Comparison of ENCODE assay signal across 14 cellular contexts in the genomic region with DNA sequence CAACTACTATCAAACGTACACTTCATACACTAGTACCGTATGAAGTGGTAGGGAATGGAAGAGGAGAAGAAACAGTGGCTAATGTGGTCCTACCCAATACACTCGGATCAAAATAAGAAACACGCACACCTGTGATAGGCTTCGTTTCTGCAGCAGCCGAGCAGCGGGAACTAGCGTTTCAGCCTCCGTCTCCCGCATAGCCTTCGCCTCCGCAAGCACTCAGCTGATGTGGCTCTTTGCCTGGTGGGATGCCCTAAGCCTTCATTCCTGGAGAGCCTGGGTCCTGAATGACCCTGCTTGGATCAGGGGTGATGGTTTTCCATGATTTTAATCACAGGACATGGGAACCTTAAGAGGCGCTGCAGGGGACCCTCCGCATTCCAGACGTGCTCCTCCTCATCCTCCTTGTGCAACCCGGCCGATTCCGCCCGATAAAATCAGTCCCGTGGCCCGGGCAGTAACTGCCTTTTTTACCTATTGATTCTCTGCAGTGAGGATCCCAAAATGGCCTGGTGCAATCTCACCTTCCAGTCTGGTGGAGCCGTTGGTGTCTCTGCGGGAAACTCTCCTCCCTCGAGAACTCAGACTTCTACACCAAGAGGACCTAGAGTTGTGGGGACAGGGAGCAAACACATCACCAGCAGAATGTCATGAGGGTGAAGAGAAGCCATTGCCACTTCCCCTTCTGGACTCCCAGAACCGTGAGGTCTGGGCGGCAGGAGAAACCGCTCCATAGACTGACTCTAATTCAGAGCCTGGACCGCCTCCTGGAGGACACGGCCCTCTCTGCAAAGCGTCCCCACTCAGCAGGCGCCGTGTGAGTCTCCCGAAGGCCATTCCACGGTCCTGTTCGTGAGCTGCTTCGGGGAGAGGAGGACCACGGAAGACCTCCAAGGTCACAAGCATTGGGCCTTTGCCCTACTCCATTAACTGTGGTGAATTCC. TPM values are rescaled to one million over a fixed set of nuclear protein-coding genes. Genes with fewer than 3 reads are reported as not detected.
DNase-seq lines count a peak whose midpoint lies in the region; ATAC-seq and TF ChIP-seq lines count a peak whose summit lies in the region.
"Had no signal": no experiment of that assay in that cellular context is flagged by ENCODE, and none has a peak within 500 bp of the region (broad histone marks: within the 10 kb centered on the region; RNA-seq: fewer than 3 reads in every experiment).

No MANE protein-coding gene starts in this region.

- H4K20me1 ChIP-seq in GM23338 (replicated peaks; ENCODE audit: insufficient read depth): no peaks in the 10 kb centered on the region

- H3K4me2 ChIP-seq in GM23338: no peak overlapping the region

- WGBS in endodermal cell (ENCODE audit: insufficient coverage in 1 of 2, insufficient read length in 1 of 2), 2 experiments: 86 to 89% methylated on average over 26 to 36 of the region's 37 CpGs

- H3K4me1 ChIP-seq in GM23338 (ENCODE audit: insufficient read depth) (no peaks in the 10 kb centered on the region), endodermal cell (ENCODE audit: control insufficient read depth, insufficient read depth, low read length) (no peaks in the 10 kb centered on the region), colonic mucosa (no peaks in the 10 kb centered on the region)
- H3K4me1 ChIP-seq: psoas muscle had no signal

- no peak overlapping the region for H3K27ac Mint-ChIP-seq in GM23338
- H3K27ac Mint-ChIP-seq in endodermal cell: no peak overlapping the region
- H3K27ac Mint-ChIP-seq in nephron progenitor cell: no peak overlapping the region
- no peak overlapping the region for H3K27ac Mint-ChIP-seq in activated T-helper 1 cell treated with anti-CD3 and anti-CD28 coated beads, Interleukin-12 subunit alpha, Interleukin-12 subunit beta, Interleukin-2, Interleukin-4 antibody, amounts not matched to agents 30 ng/mL and 10 ng/mL and 1 ng/mL, durations not matched to agents 14 hours and 24 hours and 36 hours
- H3K27ac Mint-ChIP-seq: CD4-positive, alpha-beta T cell; memory B cell had no signal

- H3K27ac ChIP-seq in GM23338 (ENCODE audit: low read depth) (no peak overlapping the region), endodermal cell (ENCODE audit: low read depth, low read length) (no peak overlapping the region), colonic mucosa (no peak overlapping the region)
- H3K27ac ChIP-seq: body of pancreas, psoas muscle had no signal

- no peaks in the 10 kb centered on the region for H3K9me2 ChIP-seq in GM23338 (ENCODE audit: insufficient read depth)

- H3K9me3 ChIP-seq in endodermal cell (ENCODE audit: control insufficient read depth, low read length) (no peaks in the 10 kb centered on the region), colonic mucosa (no peaks in the 10 kb centered on the region)
- H3K9me3 ChIP-seq: psoas muscle had no signal

- H3K4me3 ChIP-seq in GM23338 (no peak overlapping the region), endodermal cell (ENCODE audit: low read length) (no peak overlapping the region), colonic mucosa (no peak overlapping the region)
- H3K4me3 ChIP-seq: body of pancreas, psoas muscle had no signal

- intact Hi-C loops in colonic mucosa (cut with DNase I): no loop called here
- intact Hi-C loops in activated T-helper 1 cell treated with anti-CD3 and anti-CD28 coated beads, Interleukin-12 subunit alpha, Interleukin-12 subunit beta, Interleukin-2, Interleukin-4 antibody, amounts not matched to agents 30 ng/mL and 10 ng/mL and 1 ng/mL, durations not matched to agents 14 hours and 24 hours and 36 hours (cut with micrococcal nuclease): no loop called here

- no peaks in the 10 kb centered on the region for H3K36me3 ChIP-seq in GM23338 (ENCODE audit: insufficient read depth)
- no peaks in the 10 kb centered on the region for H3K36me3 ChIP-seq in endodermal cell (ENCODE audit: control insufficient read depth, insufficient read depth, low read length)
- H3K36me3 ChIP-seq in colonic mucosa: no peaks in the 10 kb centered on the region

- H3K9me3 Mint-ChIP-seq in GM23338: no peaks in the 10 kb centered on the region
- no peaks in the 10 kb centered on the region for H3K9me3 Mint-ChIP-seq in endodermal cell
- peaks cover 7% of the 10 kb centered on the region for H3K9me3 Mint-ChIP-seq in nephron progenitor cell
- H3K9me3 Mint-ChIP-seq in activated T-helper 1 cell treated with anti-CD3 and anti-CD28 coated beads, Interleukin-12 subunit alpha, Interleukin-12 subunit beta, Interleukin-2, Interleukin-4 antibody, amounts not matched to agents 30 ng/mL and 10 ng/mL and 1 ng/mL, durations not matched to agents 14 hours and 24 hours and 36 hours: no peaks in the 10 kb centered on the region
- H3K9me3 Mint-ChIP-seq: CD4-positive, alpha-beta T cell; memory B cell had no signal

- no peaks in the 10 kb centered on the region for H3F3A ChIP-seq in GM23338 (replicated peaks; ENCODE audit: low read depth)

- H3K4me1 Mint-ChIP-seq in GM23338 (peaks cover 9% of the 10 kb centered on the region), endodermal cell (no peaks in the 10 kb centered on the region), nephron progenitor cell (no peaks in the 10 kb centered on the region)
- no peaks in the 10 kb centered on the region for H3K4me1 Mint-ChIP-seq in activated T-helper 1 cell treated with anti-CD3 and anti-CD28 coated beads, Interleukin-12 subunit alpha, Interleukin-12 subunit beta, Interleukin-2, Interleukin-4 antibody, amounts not matched to agents 30 ng/mL and 10 ng/mL and 1 ng/mL, durations not matched to agents 14 hours and 24 hours and 36 hours (ENCODE audit: low read depth)

- peak; percentile 70 for ATAC-seq in GM23338
- ATAC-seq: body of pancreas, psoas muscle had no signal

- H3K27me3 ChIP-seq in GM23338 (ENCODE audit: insufficient read depth) (no peaks in the 10 kb centered on the region), endodermal cell (ENCODE audit: control insufficient read depth, insufficient read depth, low read length, poor library complexity, severe bottlenecking) (peaks cover 6% of the 10 kb centered on the region), colonic mucosa (no peaks in the 10 kb centered on the region)
- H3K27me3 ChIP-seq: body of pancreas had no signal

- peak in 1 of 2 experiments; percentile 63; a peak in 3 of 4 replicates for TF ChIP-seq CTCF in GM23338 (conservative IDR thresholded peaks at IDR 0.05; ENCODE audit: low read depth in 2 of 2)
- TF ChIP-seq CTCF in endodermal cell (conservative IDR thresholded peaks at IDR 0.05): peak; percentile 36
- TF ChIP-seq CTCF in nephron progenitor cell (IDR thresholded peaks at IDR 0.05): no peak
- TF ChIP-seq CTCF in colonic mucosa (IDR thresholded peaks at IDR 0.05): no peak

- DNase-seq in GM23338 (ENCODE audit: low spot score) (peak; percentile 46), NOMO-1 (lab: John Stamatoyannopoulos, UW; ENCODE audit: unreplicated experiment in 2 of 2) (peak; percentile 45 to 72), endodermal cell (peak; percentile 62), nephron progenitor cell (peak; percentile 0), colonic mucosa (no peak), SIG-M5 (lab: John Stamatoyannopoulos, UW) (no peak)
- DNase-seq in activated T-helper 1 cell treated with anti-CD3 and anti-CD28 coated beads, Interleukin-12 subunit alpha, Interleukin-12 subunit beta, Interleukin-2, Interleukin-4 antibody, amounts not matched to agents 30 ng/mL and 10 ng/mL and 1 ng/mL, durations not matched to agents 14 hours and 24 hours and 36 hours (ENCODE audit: low spot score): no peak
- DNase-seq: CD4-positive, alpha-beta T cell; NCI-H2227 treated with DMSO at 0.1 percent for 48 hours; T-helper 9 cell had no signal

- H3K4me3 Mint-ChIP-seq in GM23338 (no peak overlapping the region), endodermal cell (no peak overlapping the region), nephron progenitor cell (no peak overlapping the region)
- H3K4me3 Mint-ChIP-seq in activated T-helper 1 cell treated with anti-CD3 and anti-CD28 coated beads, Interleukin-12 subunit alpha, Interleukin-12 subunit beta, Interleukin-2, Interleukin-4 antibody, amounts not matched to agents 30 ng/mL and 10 ng/mL and 1 ng/mL, durations not matched to agents 14 hours and 24 hours and 36 hours: no peak overlapping the region
- H3K4me3 Mint-ChIP-seq: CD4-positive, alpha-beta T cell; memory B cell had no signal

- no peaks in the 10 kb centered on the region for H3K79me2 ChIP-seq in GM23338 (replicated peaks; ENCODE audit: insufficient read depth)

- H3K36me3 Mint-ChIP-seq in GM23338 (ENCODE audit: low read depth) (no peaks in the 10 kb centered on the region), endodermal cell (ENCODE audit: low read depth) (no peaks in the 10 kb centered on the region), nephron progenitor cell (ENCODE audit: low read depth) (no peaks in the 10 kb centered on the region)
- H3K36me3 Mint-ChIP-seq in activated T-helper 1 cell treated with anti-CD3 and anti-CD28 coated beads, Interleukin-12 subunit alpha, Interleukin-12 subunit beta, Interleukin-2, Interleukin-4 antibody, amounts not matched to agents 30 ng/mL and 10 ng/mL and 1 ng/mL, durations not matched to agents 14 hours and 24 hours and 36 hours (ENCODE audit: low read depth): no peaks in the 10 kb centered on the region

- H2AFZ ChIP-seq in GM23338: 0 out of 2 replicates have a peak overlapping the region, but pooled peaks have one; percentile 32

- H3K9ac ChIP-seq in endodermal cell (ENCODE audit: extremely low read depth, low read length, poor library complexity, severe bottlenecking): no peak overlapping the region
- H3K9ac ChIP-seq in colonic mucosa (ENCODE audit: low read depth in 2 of 2, low read length in 2 of 2): no peak overlapping the region

- H3K27me3 Mint-ChIP-seq in GM23338 (ENCODE audit: insufficient read depth, low read depth, poor library complexity) (peaks cover 18% of the 10 kb centered on the region), endodermal cell (ENCODE audit: insufficient read depth) (peaks cover 31% of the 10 kb centered on the region), nephron progenitor cell (ENCODE audit: low read depth, poor library complexity) (peaks cover 26% of the 10 kb centered on the region)
- peaks cover 6% of the 10 kb centered on the region for H3K27me3 Mint-ChIP-seq in activated T-helper 1 cell treated with anti-CD3 and anti-CD28 coated beads, Interleukin-12 subunit alpha, Interleukin-12 subunit beta, Interleukin-2, Interleukin-4 antibody, amounts not matched to agents 30 ng/mL and 10 ng/mL and 1 ng/mL, durations not matched to agents 14 hours and 24 hours and 36 hours (ENCODE audit: insufficient read depth)
- H3K27me3 Mint-ChIP-seq: CD4-positive, alpha-beta T cell had no signal

RNA-seq across cellular contexts. Expression of a gene that starts 8.1 kb away (rescaled TPM):
- not detected in 2 replicates for total RNA-seq in GM23338 (2014; rRNA removed; shearing (Covaris generic))
- not detected in 2 replicates for polyA plus RNA-seq in GM23338 (2016; fragmentation: Nextera tagmentation; extraction: Ambion mirVana)
- total RNA-seq in endodermal cell: under 1 TPM in 1 of 2 donors, not detected in 1; 0.20 TPM
- not detected for polyA plus RNA-seq in endodermal cell (2013, experiment 1 of 2)
- polyA plus RNA-seq in endodermal cell (2013, experiment 2 of 2): not detected
- total RNA-seq in colonic mucosa: under 1 TPM; 0.11 to 0.52 TPM
- total RNA-seq in activated T-helper 1 cell treated with anti-CD3 and anti-CD28 coated beads, Interleukin-12 subunit alpha, Interleukin-12 subunit beta, Interleukin-2, Interleukin-4 antibody, amounts not matched to agents 30 ng/mL and 10 ng/mL and 1 ng/mL, durations not matched to agents 14 hours and 24 hours and 36 hours: 2.3 and 2.5 TPM in 2 replicates

RNA-seq across cellular contexts. Expression of a gene that starts 8.1 kb away (rescaled TPM):
- not detected in 2 replicates for total RNA-seq in GM23338 (2014; rRNA removed; shearing (Covaris generic))
- polyA plus RNA-seq in GM23338 (2016; fragmentation: Nextera tagmentation; extraction: Ambion mirVana): not detected in 2 replicates
- total RNA-seq in endodermal cell (not detected), colonic mucosa (under 1 TPM; 0.40 to 0.62 TPM)
- not detected for polyA plus RNA-seq in endodermal cell (2013, experiment 1 of 2)
- polyA plus RNA-seq in endodermal cell (2013, experiment 2 of 2): 0.70 TPM
- total RNA-seq in activated T-helper 1 cell treated with anti-CD3 and anti-CD28 coated beads, Interleukin-12 subunit alpha, Interleukin-12 subunit beta, Interleukin-2, Interleukin-4 antibody, amounts not matched to agents 30 ng/mL and 10 ng/mL and 1 ng/mL, durations not matched to agents 14 hours and 24 hours and 36 hours: 2.1 and 2.2 TPM in 2 replicates

RNA-seq across cellular contexts. Expression of a gene that starts 23.3 kb away (rescaled TPM):
- 1.6 and 2.6 TPM in 2 replicates for total RNA-seq in GM23338 (2014; rRNA removed; shearing (Covaris generic))
- 0.57 and 0.73 TPM in 2 replicates for polyA plus RNA-seq in GM23338 (2016; fragmentation: Nextera tagmentation; extraction: Ambion mirVana)
- total RNA-seq in endodermal cell (not detected), colonic mucosa (10 to 100 TPM in 1 of 2 donors, 1 to 10 TPM in 1; 4.8 to 16.4 TPM)
- 1.2 TPM for polyA plus RNA-seq in endodermal cell (2013, experiment 1 of 2)
- polyA plus RNA-seq in endodermal cell (2013, experiment 2 of 2): 1.1 TPM
- 0.42 and 0.54 TPM in 2 replicates for total RNA-seq in activated T-helper 1 cell treated with anti-CD3 and anti-CD28 coated beads, Interleukin-12 subunit alpha, Interleukin-12 subunit beta, Interleukin-2, Interleukin-4 antibody, amounts not matched to agents 30 ng/mL and 10 ng/mL and 1 ng/mL, durations not matched to agents 14 hours and 24 hours and 36 hours
- total RNA-seq: CD4-positive, alpha-beta T cell; psoas muscle; RPMI7951 had no signal

Comparison
In these comparisons a context has a peak if more than half of its experiments do, and no peak if none do; other contexts are left out.
1. DNase-seq: peak in GM23338 (single experiment), NOMO-1 (2 of 2), endodermal cell (single experiment) and nephron progenitor cell (single experiment); none in colonic mucosa (single experiment), activated T-helper 1 cell treated with anti-CD3 and anti-CD28 coated beads, Interleukin-12 subunit alpha, Interleukin-12 subunit beta, Interleukin-2, Interleukin-4 antibody, amounts not matched to agents 30 ng/mL and 10 ng/mL and 1 ng/mL, durations not matched to agents 14 hours and 24 hours and 36 hours (single experiment) and SIG-M5 (single experiment).